In the genomic region with DNA sequence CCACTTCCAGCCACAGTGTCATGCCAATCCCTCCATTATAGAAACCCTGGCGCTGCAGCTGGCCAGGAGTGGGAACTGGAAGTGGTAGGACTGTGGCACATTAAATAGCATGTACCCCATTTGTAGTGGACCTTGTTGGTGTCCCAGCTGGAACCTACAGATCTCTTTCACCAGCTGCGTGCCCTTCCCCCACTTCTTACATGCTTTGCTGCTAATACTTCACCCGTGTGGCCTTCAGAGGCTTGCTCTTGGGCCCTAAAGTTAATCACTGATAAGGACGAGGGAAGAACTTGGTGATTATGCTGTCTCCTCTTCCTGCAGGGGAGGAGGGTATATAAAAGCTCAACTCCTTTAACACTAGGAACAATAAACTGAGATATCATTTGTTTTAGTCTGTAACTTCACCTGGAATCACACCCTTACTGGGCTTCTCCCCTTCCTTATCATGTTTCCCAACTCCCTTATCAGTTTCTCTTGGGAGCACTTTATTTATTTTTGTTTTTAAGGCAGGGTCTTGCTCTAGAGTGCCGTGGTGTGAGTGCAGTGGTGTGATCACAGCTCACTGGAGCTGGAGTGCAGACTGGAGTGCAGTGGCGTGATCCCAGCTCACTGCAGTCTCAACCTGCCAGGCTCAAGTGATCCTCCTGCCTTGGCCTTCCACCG, we compare ENCODE assay signal across 30 cellular contexts. TPM values are rescaled to one million over a fixed set of nuclear protein-coding genes. Genes with fewer than 3 reads are reported as not detected.
A peak's percentile ranks its signal among the peaks of the same experiment; 100 is the strongest.
DNase-seq lines count a peak whose midpoint lies in the region; ATAC-seq and TF ChIP-seq lines count a peak whose summit lies in the region.
"Had no signal": no experiment of that assay in that cellular context is flagged by ENCODE, and none has a peak within 500 bp of the region (broad histone marks: within the 10 kb centered on the region; RNA-seq: fewer than 3 reads in every experiment).

No MANE protein-coding gene starts in this region.

- H3K36me3 ChIP-seq in colonic mucosa (no peaks in the 10 kb centered on the region), mucosa of rectum (ENCODE audit: control insufficient read depth in 2 of 2, insufficient read depth in 2 of 2, low read length in 2 of 2) (no peaks in the 10 kb centered on the region)
- H3K36me3 ChIP-seq: BE2C, breast epithelium, heart right ventricle, ovary, thoracic aorta, vagina had no signal

- H3K4me1 Mint-ChIP-seq in activated T-helper 2 cell treated with anti-CD3 and anti-CD28 coated beads, Interferon-gamma antibody, Interleukin-2, Interleukin-4, amounts not matched to agents 10 μg/mL and 5 μg/mL and 100 μg/mL, durations not matched to agents 14 hours and 24 hours and 36 hours (ENCODE audit: low read depth): no peaks in the 10 kb centered on the region
- H3K4me1 Mint-ChIP-seq: activated CD4-positive, alpha-beta T cell treated with anti-CD3 and anti-CD28 coated beads, Interleukin-2, amount 10 ng/mL, durations not matched to agents 24 days and 14 days; CD8-positive, alpha-beta memory T cell had no signal

- H3K9me3 ChIP-seq in colonic mucosa: no peaks in the 10 kb centered on the region
- H3K9me3 ChIP-seq in mucosa of rectum (ENCODE audit: control insufficient read depth in 2 of 2, low read length in 2 of 2): no peaks in the 10 kb centered on the region
- H3K9me3 ChIP-seq: BE2C, breast epithelium, heart right ventricle, ovary, thoracic aorta, vagina had no signal

- no peaks in the 10 kb centered on the region for H3K9me3 Mint-ChIP-seq in activated T-helper 2 cell treated with anti-CD3 and anti-CD28 coated beads, Interferon-gamma antibody, Interleukin-2, Interleukin-4, amounts not matched to agents 10 μg/mL and 5 μg/mL and 100 μg/mL, durations not matched to agents 14 hours and 24 hours and 36 hours
- H3K9me3 Mint-ChIP-seq: activated CD4-positive, alpha-beta T cell treated with anti-CD3 and anti-CD28 coated beads, Interleukin-2, amount 10 ng/mL, durations not matched to agents 24 days and 14 days; CD8-positive, alpha-beta memory T cell; neural crest cell; stimulated activated naive CD8-positive, alpha-beta T cell treated with anti-CD3 and anti-CD28 coated beads, Interleukin-15, Interleukin-2, amounts not matched to agents 100 ng/mL and 50 ng/mL, for 24 hours; T-helper 2 cell treated with Interferon-gamma antibody and Interleukin-4, amounts not matched to agents 5 μg/mL and 100 μg/mL, for 36 hours; WTC11 had no signal

- ATAC-seq in GM19328 (IDR thresholded peaks at IDR 0.05; ENCODE audit: unreplicated experiment): no peak
- ATAC-seq: heart right ventricle, Panc1, WTC11 had no signal

- no peak overlapping the region for H3K9ac ChIP-seq in colonic mucosa (ENCODE audit: low read depth in 2 of 2, low read length in 2 of 2)
- H3K9ac ChIP-seq in mucosa of rectum (ENCODE audit: low read depth in 1 of 2, low read length in 2 of 2): no peak overlapping the region

- H3K4me3 Mint-ChIP-seq in activated T-helper 2 cell treated with anti-CD3 and anti-CD28 coated beads, Interferon-gamma antibody, Interleukin-2, Interleukin-4, amounts not matched to agents 10 μg/mL and 5 μg/mL and 100 μg/mL, durations not matched to agents 14 hours and 24 hours and 36 hours (ENCODE audit: low read depth): no peak overlapping the region
- H3K4me3 Mint-ChIP-seq: activated CD4-positive, alpha-beta T cell treated with anti-CD3 and anti-CD28 coated beads, Interleukin-2, amount 10 ng/mL, durations not matched to agents 24 days and 14 days; activated naive CD8-positive, alpha-beta T cell; CD8-positive, alpha-beta memory T cell; neural crest cell; stimulated activated naive CD8-positive, alpha-beta T cell treated with anti-CD3 and anti-CD28 coated beads, Interleukin-15, Interleukin-2, amounts not matched to agents 100 ng/mL and 50 ng/mL, for 24 hours; T-helper 2 cell treated with Interferon-gamma antibody and Interleukin-4, amounts not matched to agents 5 μg/mL and 100 μg/mL, for 36 hours; WTC11 had no signal

- H3K27ac Mint-ChIP-seq in activated T-helper 2 cell treated with anti-CD3 and anti-CD28 coated beads, Interferon-gamma antibody, Interleukin-2, Interleukin-4, amounts not matched to agents 10 μg/mL and 5 μg/mL and 100 μg/mL, durations not matched to agents 14 hours and 24 hours and 36 hours: no peak overlapping the region
- H3K27ac Mint-ChIP-seq: activated CD4-positive, alpha-beta T cell treated with anti-CD3 and anti-CD28 coated beads, Interleukin-2, amount 10 ng/mL, durations not matched to agents 24 days and 14 days; activated naive CD8-positive, alpha-beta T cell; CD8-positive, alpha-beta memory T cell; stimulated activated naive CD8-positive, alpha-beta T cell treated with anti-CD3 and anti-CD28 coated beads, Interleukin-15, Interleukin-2, amounts not matched to agents 100 ng/mL and 50 ng/mL, for 24 hours; T-helper 2 cell treated with Interferon-gamma antibody and Interleukin-4, amounts not matched to agents 5 μg/mL and 100 μg/mL, for 36 hours; WTC11 had no signal

- no peaks in the 10 kb centered on the region for H3K36me3 Mint-ChIP-seq in activated T-helper 2 cell treated with anti-CD3 and anti-CD28 coated beads, Interferon-gamma antibody, Interleukin-2, Interleukin-4, amounts not matched to agents 10 μg/mL and 5 μg/mL and 100 μg/mL, durations not matched to agents 14 hours and 24 hours and 36 hours (ENCODE audit: low read depth)
- H3K36me3 Mint-ChIP-seq: activated naive CD8-positive, alpha-beta T cell; CD8-positive, alpha-beta memory T cell; WTC11 had no signal

- no peaks in the 10 kb centered on the region for H3K4me1 ChIP-seq in colonic mucosa
- peaks cover 5 to 29% of the 10 kb centered on the region in 2 donors for H3K4me1 ChIP-seq in mucosa of rectum (ENCODE audit: control insufficient read depth in 2 of 2, insufficient read depth in 2 of 2, low read length in 2 of 2)
- H3K4me1 ChIP-seq: BE2C, breast epithelium, heart right ventricle, vagina had no signal

- intact Hi-C loops in colonic mucosa (cut with DNase I): no loop called here
- intact Hi-C loops in activated T-helper 2 cell treated with anti-CD3 and anti-CD28 coated beads, Interferon-gamma antibody, Interleukin-2, Interleukin-4, amounts not matched to agents 10 μg/mL and 5 μg/mL and 100 μg/mL, durations not matched to agents 14 hours and 24 hours and 36 hours (cut with micrococcal nuclease): no loop called here

- peak; percentile 5 for DNase-seq in ELF-1 (ENCODE audit: low read depth, low spot score)
- DNase-seq in OCI-M1 (lab: John Stamatoyannopoulos, UW): peak; percentile 86
- peak; percentile 65 for DNase-seq in colonic mucosa
- no peak for DNase-seq in GF-D8 (lab: John Stamatoyannopoulos, UW)
- DNase-seq in activated T-helper 2 cell treated with anti-CD3 and anti-CD28 coated beads, Interferon-gamma antibody, Interleukin-2, Interleukin-4, amounts not matched to agents 10 μg/mL and 5 μg/mL and 100 μg/mL, durations not matched to agents 14 hours and 24 hours and 36 hours (ENCODE audit: low spot score): no peak
- DNase-seq: activated CD4-positive, alpha-beta T cell treated with anti-CD3 and anti-CD28 coated beads, Interleukin-2, amount 10 ng/mL, durations not matched to agents 24 days and 14 days; activated effector memory CD4-positive, alpha-beta T cell treated with anti-CD3 and anti-CD28 coated beads, Interleukin-2, amount 50 U/mL, for 16 hours; activated T-cell treated with anti-CD3 and anti-CD28 coated beads, Interleukin-2, amount 50 U/mL, for 1 hour; anterior cingulate cortex; BE2C; CD8-positive, alpha-beta memory T cell; DMS153; GOT3; heart right ventricle; NCI-H1048; NCI-H2171 treated with DMSO at 0.1 percent for 48 hours; NCI-H510A treated with DMSO at 0.1 percent for 48 hours; ovary; SHP77 treated with DMSO at 0.1 percent for 48 hours had no signal

- H3K27me3 ChIP-seq in colonic mucosa (no peaks in the 10 kb centered on the region), mucosa of rectum (ENCODE audit: control insufficient read depth in 2 of 2, insufficient read depth in 2 of 2, low read length in 2 of 2) (no peaks in the 10 kb centered on the region)
- H3K27me3 ChIP-seq: BE2C, breast epithelium, heart right ventricle, ovary, vagina had no signal

- peaks cover 39% of the 10 kb centered on the region for H3K27me3 Mint-ChIP-seq in activated T-helper 2 cell treated with anti-CD3 and anti-CD28 coated beads, Interferon-gamma antibody, Interleukin-2, Interleukin-4, amounts not matched to agents 10 μg/mL and 5 μg/mL and 100 μg/mL, durations not matched to agents 14 hours and 24 hours and 36 hours (ENCODE audit: low read depth)

- no peak for TF ChIP-seq CTCF in colonic mucosa (IDR thresholded peaks at IDR 0.05)

- H3K27ac ChIP-seq in colonic mucosa: peak overlapping the region; percentile 70
- peak overlapping the region; percentile 30 to 49 for H3K27ac ChIP-seq in mucosa of rectum (ENCODE audit: low read depth in 2 of 2, low read length in 2 of 2)
- H3K27ac ChIP-seq: breast epithelium, heart right ventricle, ovary, thoracic aorta, vagina had no signal

- H3K4me3 ChIP-seq in colonic mucosa (no peak overlapping the region), mucosa of rectum (ENCODE audit: low read length in 2 of 2) (peak overlapping the region in 1 of 2 donors; percentile 14)
- H3K4me3 ChIP-seq: breast epithelium, heart right ventricle, ovary, thoracic aorta, vagina had no signal

RNA-seq across cellular contexts. Expression of a gene that starts 43.2 kb away (rescaled TPM):
- 10 to 100 TPM; 18.2 to 21.7 TPM for total RNA-seq in colonic mucosa
- total RNA-seq in activated T-helper 2 cell treated with anti-CD3 and anti-CD28 coated beads, Interferon-gamma antibody, Interleukin-2, Interleukin-4, amounts not matched to agents 10 μg/mL and 5 μg/mL and 100 μg/mL, durations not matched to agents 14 hours and 24 hours and 36 hours: 33.4 and 34.9 TPM in 2 replicates

Comparison
In these comparisons a context has a peak if more than half of its experiments do, and no peak if none do; other contexts are left out.
1. DNase-seq: peak in ELF-1 (single experiment), OCI-M1 (single experiment) and colonic mucosa (single experiment); none in GF-D8 (single experiment) and activated T-helper 2 cell treated with anti-CD3 and anti-CD28 coated beads, Interferon-gamma antibody, Interleukin-2, Interleukin-4, amounts not matched to agents 10 μg/mL and 5 μg/mL and 100 μg/mL, durations not matched to agents 14 hours and 24 hours and 36 hours (single experiment).